Comparison of ENCODE assay signal across 17 cellular contexts in genomic region chr4:75737398-75737797, GRCh38.
"Had no signal": no experiment of that assay in that cellular context is flagged by ENCODE, and none has a peak within 500 bp of the region (broad histone marks: within the 10 kb centered on the region; RNA-seq: fewer than 3 reads in every experiment).

No MANE protein-coding gene starts in this region.

- H3K27ac ChIP-seq: pancreas, sigmoid colon, skin epidermis had no signal

- H3K9me3 Mint-ChIP-seq: natural killer cell treated with Interleukin-12 subunit alpha and Interleukin-12 subunit beta and Interleukin-15 and Interleukin-18, amount 100 ng/mL, for 72 hours had no signal

- H3K9me3 ChIP-seq: pancreas, sigmoid colon had no signal

- H3K36me3 Mint-ChIP-seq: natural killer cell treated with Interleukin-12 subunit alpha and Interleukin-12 subunit beta and Interleukin-15 and Interleukin-18, amount 100 ng/mL, for 72 hours had no signal

- H3K27ac Mint-ChIP-seq: natural killer cell treated with Interleukin-12 subunit alpha and Interleukin-12 subunit beta and Interleukin-15 and Interleukin-18, amount 100 ng/mL, for 72 hours; progenitor cell of endocrine pancreas; stimulated activated naive B cell treated with anti-CD40 and anti-IgM and Interleukin-4, amounts not matched to agents 10 μg/mL and 1 μg/mL and 100 μg/mL, for 72 hours; stimulated activated naive CD8-positive, alpha-beta T cell treated with anti-CD3 and anti-CD28 coated beads, Interleukin-15, amount 100 ng/mL, for 72 hours had no signal

- DNase-seq: effector memory CD4-positive, alpha-beta T cell; islet precursor cell; mesenchymal stem cell; midbrain; occipital lobe; pancreas; sigmoid colon; stimulated activated CD4-positive, alpha-beta T cell treated with anti-CD3 and anti-CD28 coated beads, Interleukin-2, amount 100 ng/mL, for 24 hours; stimulated activated CD4-positive, alpha-beta T cell treated with anti-CD3 and anti-CD28 coated beads, Interleukin-4, amount 100 ng/mL, for 4 hours; stimulated activated naive B cell treated with anti-CD40 and anti-IgM and Interleukin-4, amounts not matched to agents 10 μg/mL and 1 μg/mL and 100 μg/mL, for 72 hours; stimulated activated naive CD8-positive, alpha-beta T cell treated with anti-CD3 and anti-CD28 coated beads, Interleukin-15, amount 100 ng/mL, for 72 hours; trophoblast cell had no signal

- H3K4me3 Mint-ChIP-seq: natural killer cell treated with Interleukin-12 subunit alpha and Interleukin-12 subunit beta and Interleukin-15 and Interleukin-18, amount 100 ng/mL, for 72 hours; stimulated activated naive B cell treated with anti-CD40 and anti-IgM and Interleukin-4, amounts not matched to agents 10 μg/mL and 1 μg/mL and 100 μg/mL, for 72 hours; stimulated activated naive CD8-positive, alpha-beta T cell treated with anti-CD3 and anti-CD28 coated beads, Interleukin-15, amount 100 ng/mL, for 72 hours had no signal

- H3K27me3 Mint-ChIP-seq: natural killer cell treated with Interleukin-12 subunit alpha and Interleukin-12 subunit beta and Interleukin-15 and Interleukin-18, amount 100 ng/mL, for 72 hours; progenitor cell of endocrine pancreas; stimulated activated naive B cell treated with anti-CD40 and anti-IgM and Interleukin-4, amounts not matched to agents 10 μg/mL and 1 μg/mL and 100 μg/mL, for 72 hours; stimulated activated naive CD8-positive, alpha-beta T cell treated with anti-CD3 and anti-CD28 coated beads, Interleukin-15, amount 100 ng/mL, for 72 hours had no signal

- H3K27me3 ChIP-seq: pancreas, sigmoid colon had no signal

- H3K4me3 ChIP-seq: lung, pancreas, sigmoid colon, skin epidermis had no signal

- H3K36me3 ChIP-seq: pancreas, sigmoid colon had no signal

- H3K4me1 ChIP-seq: pancreas, sigmoid colon had no signal

- ATAC-seq: esophagus mucosa; natural killer cell treated with Interleukin-12 subunit alpha and Interleukin-12 subunit beta and Interleukin-15 and Interleukin-18, amount 100 ng/mL, for 72 hours; stimulated activated naive B cell treated with anti-CD40 and anti-IgM and Interleukin-4, amounts not matched to agents 10 μg/mL and 1 μg/mL and 100 μg/mL, for 72 hours; stimulated activated naive CD8-positive, alpha-beta T cell treated with anti-CD3 and anti-CD28 coated beads, Interleukin-15, amount 100 ng/mL, for 72 hours had no signal
